In genomic region chr4:3519468-3520264, GRCh38 we compare ENCODE assay signal across 21 cellular contexts. TPM values are rescaled to one million over a fixed set of nuclear protein-coding genes. Genes with fewer than 3 reads are reported as not detected.
DNase-seq lines count a peak whose midpoint lies in the region; ATAC-seq and TF ChIP-seq lines count a peak whose summit lies in the region.
"Had no signal": no experiment of that assay in that cellular context is flagged by ENCODE, and none has a peak within 500 bp of the region (broad histone marks: within the 10 kb centered on the region; RNA-seq: fewer than 3 reads in every experiment).

No MANE protein-coding gene starts in this region.

- no peaks in the 10 kb centered on the region for H3K9me3 ChIP-seq in mucosa of descending colon
- H3K9me3 ChIP-seq in aorta (ENCODE audit: control insufficient read depth, low read length): no peaks in the 10 kb centered on the region
- H3K9me3 ChIP-seq: Caco-2 had no signal

- no peaks in the 10 kb centered on the region for H3K4me1 ChIP-seq in mucosa of descending colon (ENCODE audit: low read depth)
- H3K4me1 ChIP-seq in aorta (ENCODE audit: control insufficient read depth in 1 of 2, insufficient read depth in 2 of 2, low read length in 2 of 2): no peaks in the 10 kb centered on the region
- H3K4me1 ChIP-seq: Caco-2 had no signal

- H3K36me3 Mint-ChIP-seq in natural killer cell treated with Interleukin-12 subunit alpha and Interleukin-12 subunit beta and Interleukin-15 and Interleukin-18, amount 100 ng/mL, for 72 hours: no peaks in the 10 kb centered on the region
- no peaks in the 10 kb centered on the region for H3K36me3 Mint-ChIP-seq in natural killer cell
- H3K36me3 Mint-ChIP-seq in chondrocyte (ENCODE audit: low read depth): peaks cover 23% of the 10 kb centered on the region
- H3K36me3 Mint-ChIP-seq: IgD-negative memory B cell had no signal

- H3K4me3 ChIP-seq in mucosa of descending colon (no peak overlapping the region), aorta (ENCODE audit: low read length in 2 of 2) (no peak overlapping the region)
- H3K4me3 ChIP-seq: GM23248 had no signal

- no peaks in the 10 kb centered on the region for H3K27me3 Mint-ChIP-seq in natural killer cell treated with Interleukin-12 subunit alpha and Interleukin-12 subunit beta and Interleukin-15 and Interleukin-18, amount 100 ng/mL, for 72 hours
- H3K27me3 Mint-ChIP-seq in natural killer cell (ENCODE audit: low read depth in 2 of 2): no peaks in the 10 kb centered on the region
- no peaks in the 10 kb centered on the region for H3K27me3 Mint-ChIP-seq in chondrocyte (ENCODE audit: low read depth)
- H3K27me3 Mint-ChIP-seq: B cell; CD4-positive, alpha-beta T cell; IgD-negative memory B cell had no signal

- no peak overlapping the region for H3K27ac ChIP-seq in aorta (ENCODE audit: low read depth in 1 of 2, low read length in 2 of 2)
- H3K27ac ChIP-seq: GM23248 had no signal

- intact Hi-C loops in natural killer cell (cut with micrococcal nuclease): no loop called here
- intact Hi-C loops in mucosa of descending colon (cut with DNase I, micrococcal nuclease): no loop called here
- intact Hi-C loops in aorta (cut with DNase I): no loop called here

- H3K27me3 ChIP-seq in aorta (ENCODE audit: control insufficient read depth in 1 of 2, insufficient read depth in 2 of 2, low read length in 1 of 2): no peaks in the 10 kb centered on the region

- no peaks in the 10 kb centered on the region for H3K4me1 Mint-ChIP-seq in natural killer cell treated with Interleukin-12 subunit alpha and Interleukin-12 subunit beta and Interleukin-15 and Interleukin-18, amount 100 ng/mL, for 72 hours (ENCODE audit: low read depth in 2 of 2)
- H3K4me1 Mint-ChIP-seq in natural killer cell: peaks cover 0 to 5% of the 10 kb centered on the region in 2 donors
- no peaks in the 10 kb centered on the region for H3K4me1 Mint-ChIP-seq in chondrocyte (ENCODE audit: low read depth)
- H3K4me1 Mint-ChIP-seq: B cell, IgD-negative memory B cell had no signal

- TF ChIP-seq CTCF in natural killer cell (IDR thresholded peaks at IDR 0.05) (no peak), chondrocyte (IDR thresholded peaks at IDR 0.05) (no peak), mucosa of descending colon (IDR thresholded peaks at IDR 0.05) (no peak)

- no peak for ATAC-seq in natural killer cell treated with Interleukin-12 subunit alpha and Interleukin-12 subunit beta and Interleukin-15 and Interleukin-18, amount 100 ng/mL, for 72 hours
- no peak for ATAC-seq in natural killer cell
- no peak for ATAC-seq in mucosa of descending colon
- no peak for ATAC-seq in aorta (ENCODE audit: low FRiP score)

- no peak overlapping the region for H3K4me3 Mint-ChIP-seq in natural killer cell treated with Interleukin-12 subunit alpha and Interleukin-12 subunit beta and Interleukin-15 and Interleukin-18, amount 100 ng/mL, for 72 hours
- no peak overlapping the region for H3K4me3 Mint-ChIP-seq in natural killer cell
- H3K4me3 Mint-ChIP-seq in chondrocyte (ENCODE audit: unreplicated experiment): no peak overlapping the region
- H3K4me3 Mint-ChIP-seq: B cell; CD4-positive, alpha-beta T cell; IgD-negative memory B cell had no signal

- H3K36me3 ChIP-seq in mucosa of descending colon (ENCODE audit: low read depth) (peaks cover 19% of the 10 kb centered on the region), aorta (ENCODE audit: control insufficient read depth in 1 of 2, insufficient read depth in 2 of 2, low read length in 1 of 2) (peaks cover 4 to 28% of the 10 kb centered on the region in 2 donors)

- 93% methylated on average over 23 of the region's 23 CpGs for WGBS in aorta, 2 donors

- no peak overlapping the region for H3K27ac Mint-ChIP-seq in natural killer cell treated with Interleukin-12 subunit alpha and Interleukin-12 subunit beta and Interleukin-15 and Interleukin-18, amount 100 ng/mL, for 72 hours
- H3K27ac Mint-ChIP-seq in natural killer cell: no peak overlapping the region
- no peak overlapping the region for H3K27ac Mint-ChIP-seq in chondrocyte (ENCODE audit: unreplicated experiment)
- H3K27ac Mint-ChIP-seq: B cell; CD4-positive, alpha-beta T cell; IgD-negative memory B cell had no signal

- peak; percentile 8 for DNase-seq in natural killer cell treated with Interleukin-12 subunit alpha and Interleukin-12 subunit beta and Interleukin-15 and Interleukin-18, amount 100 ng/mL, for 72 hours (ENCODE audit: low spot score)
- DNase-seq in natural killer cell (no peak), chondrocyte (ENCODE audit: low spot score) (peak; percentile 50), mucosa of descending colon (peak in 2 of 3 donors; percentile 3 to 23), aorta (peak; percentile 35 to 55), NCI-H2171 (lab: John Stamatoyannopoulos, UW) (no peak), glomerular visceral epithelial cell (ENCODE audit: extremely low spot score) (no peak)
- DNase-seq: Caco-2; CD4-positive, alpha-beta T cell; GF-D8; GM23248; HCEC 1CT; Karpas-422; NCI-H1417 treated with DMSO at 0.1 percent for 48 hours; NCI-H187 treated with DMSO at 0.1 percent for 48 hours; NCI-H345; NCI-H524 treated with DMSO at 0.1 percent for 48 hours; SIG-M5 had no signal

- no peaks in the 10 kb centered on the region for H3K9me3 Mint-ChIP-seq in natural killer cell treated with Interleukin-12 subunit alpha and Interleukin-12 subunit beta and Interleukin-15 and Interleukin-18, amount 100 ng/mL, for 72 hours
- H3K9me3 Mint-ChIP-seq in natural killer cell (no peaks in the 10 kb centered on the region), chondrocyte (ENCODE audit: low read depth) (no peaks in the 10 kb centered on the region)
- H3K9me3 Mint-ChIP-seq: CD4-positive, alpha-beta T cell; IgD-negative memory B cell had no signal

RNA-seq across cellular contexts. Expression of gene LRPAP1, which starts 12.6 kb away (rescaled TPM):
- 100 to 1,000 TPM; 101 to 118 TPM for total RNA-seq in natural killer cell treated with Interleukin-12 subunit alpha and Interleukin-12 subunit beta and Interleukin-15 and Interleukin-18, amount 100 ng/mL, for 72 hours
- total RNA-seq in natural killer cell: 10 to 100 TPM; 85.4 to 93.4 (median 87.3) TPM
- 135 to 142 TPM (median 142 TPM) in 3 replicates for total RNA-seq in chondrocyte
- total RNA-seq in mucosa of descending colon: 100 to 1,000 TPM; 109 to 139 (median 137) TPM
- 100 to 1,000 TPM; 128 to 136 TPM for total RNA-seq in aorta
- 100 to 1,000 TPM in 1 of 2 donors, 10 to 100 TPM in 1; 95.4 to 196 TPM for polyA plus RNA-seq in aorta

RNA-seq across cellular contexts. Expression of gene DOK7, which starts 56.6 kb away (rescaled TPM):
- total RNA-seq in natural killer cell treated with Interleukin-12 subunit alpha and Interleukin-12 subunit beta and Interleukin-15 and Interleukin-18, amount 100 ng/mL, for 72 hours: under 1 TPM in 1 of 2 donors, not detected in 1; 0.17 TPM
- total RNA-seq in natural killer cell: 1 to 10 TPM; 1.3 to 2.9 (median 1.6) TPM
- 0.37 TPM in 1 of 3 replicates, not detected in the others for total RNA-seq in chondrocyte
- under 1 TPM; 0.28 to 0.61 (median 0.39) TPM for total RNA-seq in mucosa of descending colon
- 1 to 10 TPM; 3.3 to 9.1 TPM for total RNA-seq in aorta
- 1 to 10 TPM; 4.3 to 5.1 TPM for polyA plus RNA-seq in aorta
- total RNA-seq: CD4-positive, alpha-beta T cell; GM23248; RPMI7951 had no signal
- polyA plus RNA-seq: GM23248 had no signal

Comparison
In these comparisons a context has a peak if more than half of its experiments do, and no peak if none do; other contexts are left out.
1. DNase-seq: peak in natural killer cell treated with Interleukin-12 subunit alpha and Interleukin-12 subunit beta and Interleukin-15 and Interleukin-18, amount 100 ng/mL, for 72 hours (single experiment), chondrocyte (single experiment), mucosa of descending colon (2 of 3) and aorta (2 of 2); none in natural killer cell (single experiment), NCI-H2171 (single experiment) and glomerular visceral epithelial cell (single experiment).